Comparison of ENCODE assay signal across 13 cellular contexts in genomic region chr7:22589641-22590141, GRCh38.
DNase-seq lines count a peak whose midpoint lies in the region; ATAC-seq and TF ChIP-seq lines count a peak whose summit lies in the region.
"Had no signal": no experiment of that assay in that cellular context is flagged by ENCODE, and none has a peak within 500 bp of the region (broad histone marks: within the 10 kb centered on the region; RNA-seq: fewer than 3 reads in every experiment).

No MANE protein-coding gene starts in this region.

- DNase-seq in RWPE1 (ENCODE audit: low spot score) (no peak), lower lobe of right lung (peak; percentile 57), testis (peak; percentile 15), NOMO-1 (lab: John Stamatoyannopoulos, UW; ENCODE audit: unreplicated experiment in 2 of 2) (no peak), NCI-H345 treated with DMSO at 0.1 percent for 48 hours (lab: John Stamatoyannopoulos, UW; ENCODE audit: unreplicated experiment) (no peak)
- DNase-seq: activated CD4-positive, alpha-beta T cell treated with anti-CD3 and anti-CD28 coated beads for 36 hours; DMS79 treated with DMSO at 0.1 percent for 48 hours; NCI-H1436 treated with DMSO at 0.1 percent for 48 hours; small intestine had no signal

- no peaks in the 10 kb centered on the region for H3K27me3 ChIP-seq in lower lobe of right lung (ENCODE audit: low read depth)
- no peaks in the 10 kb centered on the region for H3K27me3 ChIP-seq in testis

- POLR2A ChIA-PET in RWPE1 (lab: Yijun Ruan, JAX; ENCODE audit: low non-redundant PET), result no interaction called here

- no peak for TF ChIP-seq POLR2A in testis (IDR thresholded peaks at IDR 0.05)

- H3K4me3 ChIP-seq in lower lobe of right lung (peak overlapping the region; percentile 17), testis (no peak overlapping the region)

- H3K36me3 ChIP-seq in lower lobe of right lung, result no peaks in the 10 kb centered on the region
- H3K36me3 ChIP-seq in testis (ENCODE audit: low read depth, missing control alignments), result no peaks in the 10 kb centered on the region

- H3K4me1 ChIP-seq in lower lobe of right lung, result peaks cover 46% of the 10 kb centered on the region
- H3K4me1 ChIP-seq in testis, result peaks cover 4% of the 10 kb centered on the region

- WGBS in testis, 2 donors, result 41% methylated on average over 10 of the region's 10 CpGs

- H3K27ac ChIP-seq in RWPE1, result peak overlapping the region; percentile 26; the same call in 1 of the 2 replicates
- peak overlapping the region; percentile 72 for H3K27ac ChIP-seq in lower lobe of right lung
- peak overlapping the region in 1 of 2 donors; percentile 28 for H3K27ac ChIP-seq in testis

- intact Hi-C loops in lower lobe of right lung (cut with DNase I) (no loop called here), testis (cut with DNase I; ENCODE audit: low total_unique reads) (no loop called here)

- no peaks in the 10 kb centered on the region for H3K9me3 ChIP-seq in lower lobe of right lung
- no peaks in the 10 kb centered on the region for H3K9me3 ChIP-seq in testis

- CTCF ChIA-PET in RWPE1 (lab: Yijun Ruan, JAX), result interaction anchor here (0.7 kb wide), 1 partner anchor 596 kb away, joined by 5 read pairs; no protein-coding TSS in a partner anchor

- ATAC-seq in esophagus mucosa (peak; percentile 44), lower lobe of right lung (peak; percentile 73 to 81), GM21576 (IDR thresholded peaks at IDR 0.05; ENCODE audit: unreplicated experiment) (no peak), HG03039 (IDR thresholded peaks at IDR 0.05; ENCODE audit: unreplicated experiment) (no peak)
- ATAC-seq: activated CD4-positive, alpha-beta T cell treated with anti-CD3 and anti-CD28 coated beads for 36 hours; stimulated activated memory B cell treated with anti-CD40 and anti-IgM and Interleukin-4, amounts not matched to agents 10 μg/mL and 1 μg/mL and 100 μg/mL, for 72 hours had no signal

- no peak for TF ChIP-seq CTCF in RWPE1 (conservative IDR thresholded peaks at IDR 0.05; ENCODE audit: low read depth)
- TF ChIP-seq CTCF in lower lobe of right lung (IDR thresholded peaks at IDR 0.05), result no peak
- TF ChIP-seq CTCF in testis (IDR thresholded peaks at IDR 0.05), result no peak

Comparison
In these comparisons a context has a peak if more than half of its experiments do, and no peak if none do; other contexts are left out.
1. DNase-seq: peak in lower lobe of right lung (single experiment) and testis (single experiment); none in RWPE1 (single experiment), NOMO-1 (0 of 2) and NCI-H345 treated with DMSO at 0.1 percent for 48 hours (single experiment).
2. ATAC-seq: peak in esophagus mucosa (single experiment) and lower lobe of right lung (2 of 2); none in GM21576 (single experiment) and HG03039 (single experiment).